In genomic region chr3:28933337-28933736, GRCh38 we compare ENCODE assay signal across 5 cellular contexts.
"Had no signal": no experiment of that assay in that cellular context is flagged by ENCODE, and none has a peak within 500 bp of the region (broad histone marks: within the 10 kb centered on the region; RNA-seq: fewer than 3 reads in every experiment).

No MANE protein-coding gene starts in this region.

- ATAC-seq: HepG2, K562 had no signal

- DNase-seq: IMR-90, KBM-7, KG1 had no signal
